ENCODE assay signal across 8 cellular contexts in the genomic region with DNA sequence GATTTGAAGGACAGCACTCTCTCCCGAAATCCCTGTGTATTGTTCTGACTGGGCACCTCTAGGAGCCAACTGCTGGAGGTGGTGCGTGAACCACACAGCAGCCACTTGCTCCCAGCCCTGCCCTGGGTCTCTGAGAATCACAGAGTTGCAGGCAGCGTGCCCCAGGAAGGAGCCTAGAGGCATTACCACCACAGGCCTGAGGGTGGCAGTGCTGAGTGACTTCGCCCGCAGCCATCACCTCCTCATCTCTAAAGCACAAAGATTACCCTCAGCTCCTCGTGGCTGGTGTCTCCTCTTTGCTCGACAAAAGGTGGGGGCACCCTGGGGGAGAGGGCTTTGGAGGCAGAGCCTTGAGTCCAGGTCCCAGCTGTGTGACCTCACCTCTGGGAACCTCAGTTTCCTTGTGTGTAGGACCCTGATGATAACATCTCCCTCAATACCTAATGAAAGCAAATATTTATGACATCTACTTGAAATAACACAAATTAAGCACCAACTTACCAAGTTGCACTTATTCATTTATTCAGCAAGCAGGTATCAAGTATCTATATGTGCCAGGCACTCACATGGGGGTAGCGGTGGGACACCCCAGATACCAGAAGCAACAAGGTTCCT.
DNase-seq lines count a peak whose midpoint lies in the region; ATAC-seq and TF ChIP-seq lines count a peak whose summit lies in the region.

No MANE protein-coding gene starts in this region.

- CTCF ChIA-PET in activated CD4-positive, alpha-beta T cell treated with anti-CD3 and anti-CD28 coated beads, Interleukin-2, amount 10 ng/mL, durations not matched to agents 7 days and 5 days (lab: Charles Lee) = interaction anchor here (1.4 kb wide), 1 partner anchor 15 kb away, joined by 3 read pairs; no protein-coding TSS in a partner anchor

- peak; percentile 76 for ATAC-seq in memory B cell (ENCODE audit: low read depth)

- no peak overlapping the region for H3K4me3 ChIP-seq in GM12865 (ENCODE audit: low read depth, low read length)

- no peaks in the 10 kb centered on the region for H3K9me3 Mint-ChIP-seq in activated CD4-positive, alpha-beta T cell treated with anti-CD3 and anti-CD28 coated beads, Interleukin-2, amount 10 ng/mL, durations not matched to agents 7 days and 5 days
- H3K9me3 Mint-ChIP-seq in memory B cell = peaks cover 2% of the 10 kb centered on the region

- no peaks in the 10 kb centered on the region for H3K4me1 Mint-ChIP-seq in activated CD4-positive, alpha-beta T cell treated with anti-CD3 and anti-CD28 coated beads, Interleukin-2, amount 10 ng/mL, durations not matched to agents 7 days and 5 days
- peaks cover 22% of the 10 kb centered on the region for H3K4me1 Mint-ChIP-seq in memory B cell

- no peak overlapping the region for H3K4me3 Mint-ChIP-seq in activated CD4-positive, alpha-beta T cell treated with anti-CD3 and anti-CD28 coated beads, Interleukin-2, amount 10 ng/mL, durations not matched to agents 7 days and 5 days
- H3K4me3 Mint-ChIP-seq in memory B cell = no peak overlapping the region

- no peaks in the 10 kb centered on the region for H3K36me3 Mint-ChIP-seq in activated CD4-positive, alpha-beta T cell treated with anti-CD3 and anti-CD28 coated beads, Interleukin-2, amount 10 ng/mL, durations not matched to agents 7 days and 5 days (ENCODE audit: low read depth)
- H3K36me3 Mint-ChIP-seq in memory B cell = peaks cover 3% of the 10 kb centered on the region

- H3K27me3 Mint-ChIP-seq in activated CD4-positive, alpha-beta T cell treated with anti-CD3 and anti-CD28 coated beads, Interleukin-2, amount 10 ng/mL, durations not matched to agents 7 days and 5 days = peaks cover 18% of the 10 kb centered on the region
- H3K27me3 Mint-ChIP-seq in memory B cell = peaks cover 6% of the 10 kb centered on the region

- H3K27ac Mint-ChIP-seq in activated CD4-positive, alpha-beta T cell treated with anti-CD3 and anti-CD28 coated beads, Interleukin-2, amount 10 ng/mL, durations not matched to agents 7 days and 5 days = no peak overlapping the region
- H3K27ac Mint-ChIP-seq in memory B cell = no peak overlapping the region

- POLR2A ChIA-PET in activated CD4-positive, alpha-beta T cell treated with anti-CD3 and anti-CD28 coated beads, Interleukin-2, amount 10 ng/mL, durations not matched to agents 7 days and 5 days (lab: Charles Lee) = no interaction called here

- peak; percentile 45 for DNase-seq in GM12865 (ENCODE audit: low read depth)
- DNase-seq in NCI-H1105 (lab: John Stamatoyannopoulos, UW) = peak; percentile 15
- peak; percentile 45 for DNase-seq in activated CD4-positive, alpha-beta T cell treated with anti-CD3 and anti-CD28 coated beads, Interleukin-2, amount 10 ng/mL, durations not matched to agents 7 days and 5 days
- DNase-seq in dermis blood vessel endothelial cell = peak; percentile 70
- DNase-seq in memory B cell (ENCODE audit: low spot score in 2 of 2) = peak; percentile 69 to 74
- DNase-seq in stimulated activated CD8-positive, alpha-beta memory T cell treated with anti-CD3 and anti-CD28 coated beads, Interleukin-7, amount 100 ng/mL, for 4 hours (ENCODE audit: low read depth in 2 of 2) = peak; percentile 6
- no peak for DNase-seq in NCI-H146 treated with DMSO at 0.1 percent for 48 hours (lab: John Stamatoyannopoulos, UW; ENCODE audit: unreplicated experiment)
- no peak for DNase-seq in dedifferentiated amniotic fluid mesenchymal stem cell (ENCODE audit: extremely low spot score)

- peak; percentile 87 for TF ChIP-seq CTCF in GM12865 (IDR thresholded peaks at IDR 0.05; ENCODE audit: insufficient read depth, low read depth, low read length, missing control alignments)

Comparison
In these comparisons a context has a peak if more than half of its experiments do, and no peak if none do; other contexts are left out.
1. DNase-seq: peak in GM12865 (single experiment), NCI-H1105 (single experiment), activated CD4-positive, alpha-beta T cell treated with anti-CD3 and anti-CD28 coated beads, Interleukin-2, amount 10 ng/mL, durations not matched to agents 7 days and 5 days (single experiment), dermis blood vessel endothelial cell (single experiment), memory B cell (2 of 2) and stimulated activated CD8-positive, alpha-beta memory T cell treated with anti-CD3 and anti-CD28 coated beads, Interleukin-7, amount 100 ng/mL, for 4 hours (2 of 2); none in NCI-H146 treated with DMSO at 0.1 percent for 48 hours (single experiment) and dedifferentiated amniotic fluid mesenchymal stem cell (single experiment).